In the genomic region with DNA sequence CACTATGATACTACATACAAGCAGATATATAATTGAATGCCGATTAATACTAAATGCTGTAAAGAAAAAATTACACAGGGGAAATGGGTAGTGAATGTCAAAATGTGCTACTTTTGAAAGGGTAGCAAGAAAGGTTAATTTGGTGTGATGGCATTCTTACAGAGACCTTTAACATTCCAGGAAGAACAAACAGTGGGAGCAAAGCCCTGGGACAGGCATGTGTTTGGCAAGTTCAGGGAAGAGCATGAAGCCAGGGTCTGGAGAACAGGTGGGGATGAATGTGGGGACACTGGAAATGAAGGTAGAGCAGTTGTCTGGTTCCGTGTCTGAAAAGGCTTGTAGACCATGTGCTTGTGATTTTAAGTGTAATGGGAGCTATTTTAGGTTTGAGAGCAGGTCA, we compare ENCODE assay signal across 28 cellular contexts.
DNase-seq lines count a peak whose midpoint lies in the region; ATAC-seq, FAIRE-seq and TF ChIP-seq lines count a peak whose summit lies in the region.
"Had no signal": no experiment of that assay in that cellular context is flagged by ENCODE, and none has a peak within 500 bp of the region (broad histone marks: within the 10 kb centered on the region; RNA-seq: fewer than 3 reads in every experiment).

No MANE protein-coding gene starts in this region.

- no peaks in the 10 kb centered on the region for H3K9me2 ChIP-seq in GM23338 (ENCODE audit: insufficient read depth)

- no peak for TF ChIP-seq POLR2A in GM12891 (IDR thresholded peaks at IDR 0.05; ENCODE audit: low read depth, low read length)

- no peaks in the 10 kb centered on the region for H3K36me3 Mint-ChIP-seq in GM23338 (ENCODE audit: low read depth)
- H3K36me3 Mint-ChIP-seq: CD14-positive monocyte; CD4-positive, alpha-beta memory T cell; CD4-positive, CD25-positive, alpha-beta regulatory T cell; CD8-positive, alpha-beta memory T cell had no signal

- FAIRE-seq in GM12891 (lab: Jason Lieb, UNC): peak; percentile 48
- FAIRE-seq in bronchial epithelial cell (lab: Jason Lieb, UNC): peak; percentile 94
- FAIRE-seq: A204.1, GM12878, GM19239 had no signal

- H3K4me1 Mint-ChIP-seq in GM23338: no peaks in the 10 kb centered on the region
- H3K4me1 Mint-ChIP-seq: CD4-positive, alpha-beta memory T cell; CD4-positive, CD25-positive, alpha-beta regulatory T cell; CD8-positive, alpha-beta memory T cell had no signal

- H3K4me3 ChIP-seq in GM23338 (no peak overlapping the region), bronchial epithelial cell (ENCODE audit: low read depth, low read length) (no peak overlapping the region)
- H3K4me3 ChIP-seq: BLaER1, GM12878 had no signal

- no peak overlapping the region for H3K27ac ChIP-seq in GM23338 (ENCODE audit: low read depth)
- H3K27ac ChIP-seq: BLaER1 had no signal

- H3K27ac Mint-ChIP-seq in GM23338: no peak overlapping the region
- H3K27ac Mint-ChIP-seq: CD14-positive monocyte; CD4-positive, alpha-beta memory T cell; CD4-positive, CD25-positive, alpha-beta regulatory T cell; CD8-positive, alpha-beta memory T cell had no signal

- no peak overlapping the region for H3K4me3 Mint-ChIP-seq in GM23338
- H3K4me3 Mint-ChIP-seq: CD14-positive monocyte; CD4-positive, alpha-beta memory T cell; CD4-positive, CD25-positive, alpha-beta regulatory T cell; CD8-positive, alpha-beta memory T cell had no signal

- H3K27me3 ChIP-seq in GM23338 (ENCODE audit: insufficient read depth): no peaks in the 10 kb centered on the region
- no peaks in the 10 kb centered on the region for H3K27me3 ChIP-seq in bronchial epithelial cell (ENCODE audit: control insufficient read depth, insufficient read depth, low read length)
- H3K27me3 ChIP-seq: BE2C, BLaER1 had no signal

- no peaks in the 10 kb centered on the region for H3K9me3 Mint-ChIP-seq in GM23338
- H3K9me3 Mint-ChIP-seq: CD14-positive monocyte; CD8-positive, alpha-beta memory T cell had no signal

- no peak overlapping the region for H2AFZ ChIP-seq in GM23338

- no peaks in the 10 kb centered on the region for H4K20me1 ChIP-seq in GM23338 (replicated peaks; ENCODE audit: insufficient read depth)
- H4K20me1 ChIP-seq: BLaER1 had no signal

- ATAC-seq in GM23338 (no peak), left lobe of liver (peak; percentile 78), HG02970 (IDR thresholded peaks at IDR 0.05; ENCODE audit: low FRiP score, unreplicated experiment) (no peak)
- ATAC-seq: GM12878 had no signal

- no peak overlapping the region for H3K4me2 ChIP-seq in GM23338
- H3K4me2 ChIP-seq: BLaER1 had no signal

- no peaks in the 10 kb centered on the region for H3K27me3 Mint-ChIP-seq in GM23338 (ENCODE audit: insufficient read depth, low read depth, poor library complexity)

- no peaks in the 10 kb centered on the region for H3F3A ChIP-seq in GM23338 (replicated peaks; ENCODE audit: low read depth)

- DNase-seq in GM12891 (ENCODE audit: insufficient read length, low spot score): no peak
- DNase-seq in GM23338 (ENCODE audit: low spot score): peak; percentile 3
- DNase-seq in bronchial epithelial cell (ENCODE audit: low read depth): no peak
- DNase-seq in left lobe of liver (ENCODE audit: low spot score): peak; percentile 48
- DNase-seq in activated naive CD4-positive, alpha-beta T cell (lab: John Stamatoyannopoulos, UW): no peak
- DNase-seq in H4 (ENCODE audit: low spot score): no peak
- no peak for DNase-seq in activated CD8-positive, alpha-beta memory T cell treated with anti-CD3 and anti-CD28 coated beads, Interleukin-2, amount 50 U/mL, for 48 hours
- DNase-seq: 8988T; ACHN; BE2C; C1 segment of cervical spinal cord; CD4-positive, alpha-beta memory T cell; CD4-positive, CD25-positive, alpha-beta regulatory T cell; CD8-positive, alpha-beta memory T cell; COR-L47; DMS 273 treated with DMSO at 0.1 percent for 48 hours; DMS153; DMS53; DMS79; DND-41; EL; GDM1 had no signal

- no peaks in the 10 kb centered on the region for H3K79me2 ChIP-seq in GM23338 (replicated peaks; ENCODE audit: insufficient read depth)

- no peaks in the 10 kb centered on the region for H3K36me3 ChIP-seq in GM23338 (ENCODE audit: insufficient read depth)
- H3K36me3 ChIP-seq in bronchial epithelial cell (ENCODE audit: control insufficient read depth, insufficient read depth, low read length): no peaks in the 10 kb centered on the region
- H3K36me3 ChIP-seq: BE2C, BLaER1 had no signal

- no peaks in the 10 kb centered on the region for H3K4me1 ChIP-seq in GM23338 (ENCODE audit: insufficient read depth)
- H3K4me1 ChIP-seq: BE2C had no signal

- TF ChIP-seq CTCF in GM23338 (conservative IDR thresholded peaks at IDR 0.05; ENCODE audit: low read depth in 2 of 2) (no peak), bronchial epithelial cell (IDR thresholded peaks at IDR 0.05; ENCODE audit: insufficient read depth, low read length, severe bottlenecking) (no peak)

TF ChIP-seq in GM12891, 5 proteins besides CTCF, POLR2A, EP300 and RAD21:
- TF ChIP-seq POLR2AphosphoS5 (IDR thresholded peaks at IDR 0.05; ENCODE audit: low read depth, low read length) (no peak), TAF1 (IDR thresholded peaks at IDR 0.05; ENCODE audit: low read depth, low read length) (no peak), POU2F2 (IDR thresholded peaks at IDR 0.05; ENCODE audit: low read depth, low read length) (no peak), SPI1 (IDR thresholded peaks at IDR 0.05; ENCODE audit: low read depth, low read length) (no peak), PAX5 (IDR thresholded peaks at IDR 0.05; ENCODE audit: insufficient read depth, low read length, severe bottlenecking) (no peak)

TF ChIP-seq in GM23338, 12 proteins besides CTCF, POLR2A, EP300 and RAD21:
- TF ChIP-seq, protein P1, sequence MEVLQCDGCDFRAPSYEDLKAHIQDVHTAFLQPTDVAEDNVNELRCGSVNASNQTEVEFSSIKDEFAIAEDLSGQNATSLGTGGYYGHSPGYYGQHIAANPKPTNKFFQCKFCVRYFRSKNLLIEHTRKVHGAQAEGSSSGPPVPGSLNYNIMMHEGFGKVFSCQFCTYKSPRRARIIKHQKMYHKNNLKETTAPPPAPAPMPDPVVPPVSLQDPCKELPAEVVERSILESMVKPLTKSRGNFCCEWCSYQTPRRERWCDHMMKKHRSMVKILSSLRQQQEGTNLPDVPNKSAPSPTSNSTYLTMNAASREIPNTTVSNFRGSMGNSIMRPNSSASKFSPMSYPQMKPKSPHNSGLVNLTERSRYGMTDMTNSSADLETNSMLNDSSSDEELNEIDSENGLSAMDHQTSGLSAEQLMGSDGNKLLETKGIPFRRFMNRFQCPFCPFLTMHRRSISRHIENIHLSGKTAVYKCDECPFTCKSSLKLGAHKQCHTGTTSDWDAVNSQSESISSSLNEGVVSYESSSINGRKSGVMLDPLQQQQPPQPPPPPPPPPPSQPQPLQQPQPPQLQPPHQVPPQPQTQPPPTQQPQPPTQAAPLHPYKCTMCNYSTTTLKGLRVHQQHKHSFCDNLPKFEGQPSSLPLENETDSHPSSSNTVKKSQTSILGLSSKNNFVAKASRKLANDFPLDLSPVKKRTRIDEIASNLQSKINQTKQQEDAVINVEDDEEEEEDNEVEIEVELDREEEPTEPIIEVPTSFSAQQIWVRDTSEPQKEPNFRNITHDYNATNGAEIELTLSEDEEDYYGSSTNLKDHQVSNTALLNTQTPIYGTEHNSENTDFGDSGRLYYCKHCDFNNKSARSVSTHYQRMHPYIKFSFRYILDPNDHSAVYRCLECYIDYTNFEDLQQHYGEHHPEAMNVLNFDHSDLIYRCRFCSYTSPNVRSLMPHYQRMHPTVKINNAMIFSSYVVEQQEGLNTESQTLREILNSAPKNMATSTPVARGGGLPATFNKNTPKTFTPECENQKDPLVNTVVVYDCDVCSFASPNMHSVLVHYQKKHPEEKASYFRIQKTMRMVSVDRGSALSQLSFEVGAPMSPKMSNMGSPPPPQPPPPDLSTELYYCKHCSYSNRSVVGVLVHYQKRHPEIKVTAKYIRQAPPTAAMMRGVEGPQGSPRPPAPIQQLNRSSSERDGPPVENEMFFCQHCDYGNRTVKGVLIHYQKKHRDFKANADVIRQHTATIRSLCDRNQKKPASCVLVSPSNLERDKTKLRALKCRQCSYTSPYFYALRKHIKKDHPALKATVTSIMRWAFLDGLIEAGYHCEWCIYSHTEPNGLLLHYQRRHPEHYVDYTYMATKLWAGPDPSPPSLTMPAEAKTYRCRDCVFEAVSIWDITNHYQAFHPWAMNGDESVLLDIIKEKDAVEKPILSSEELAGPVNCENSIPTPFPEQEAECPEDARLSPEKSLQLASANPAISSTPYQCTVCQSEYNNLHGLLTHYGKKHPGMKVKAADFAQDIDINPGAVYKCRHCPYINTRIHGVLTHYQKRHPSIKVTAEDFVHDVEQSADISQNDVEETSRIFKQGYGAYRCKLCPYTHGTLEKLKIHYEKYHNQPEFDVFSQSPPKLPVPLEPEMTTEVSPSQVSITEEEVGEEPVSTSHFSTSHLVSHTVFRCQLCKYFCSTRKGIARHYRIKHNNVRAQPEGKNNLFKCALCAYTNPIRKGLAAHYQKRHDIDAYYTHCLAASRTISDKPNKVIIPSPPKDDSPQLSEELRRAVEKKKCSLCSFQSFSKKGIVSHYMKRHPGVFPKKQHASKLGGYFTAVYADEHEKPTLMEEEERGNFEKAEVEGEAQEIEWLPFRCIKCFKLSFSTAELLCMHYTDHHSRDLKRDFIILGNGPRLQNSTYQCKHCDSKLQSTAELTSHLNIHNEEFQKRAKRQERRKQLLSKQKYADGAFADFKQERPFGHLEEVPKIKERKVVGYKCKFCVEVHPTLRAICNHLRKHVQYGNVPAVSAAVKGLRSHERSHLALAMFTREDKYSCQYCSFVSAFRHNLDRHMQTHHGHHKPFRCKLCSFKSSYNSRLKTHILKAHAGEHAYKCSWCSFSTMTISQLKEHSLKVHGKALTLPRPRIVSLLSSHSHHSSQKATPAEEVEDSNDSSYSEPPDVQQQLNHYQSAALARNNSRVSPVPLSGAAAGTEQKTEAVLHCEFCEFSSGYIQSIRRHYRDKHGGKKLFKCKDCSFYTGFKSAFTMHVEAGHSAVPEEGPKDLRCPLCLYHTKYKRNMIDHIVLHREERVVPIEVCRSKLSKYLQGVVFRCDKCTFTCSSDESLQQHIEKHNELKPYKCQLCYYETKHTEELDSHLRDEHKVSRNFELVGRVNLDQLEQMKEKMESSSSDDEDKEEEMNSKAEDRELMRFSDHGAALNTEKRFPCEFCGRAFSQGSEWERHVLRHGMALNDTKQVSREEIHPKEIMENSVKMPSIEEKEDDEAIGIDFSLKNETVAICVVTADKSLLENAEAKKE (CRISPR knock-in tag; IDR thresholded peaks at IDR 0.05): no peak
- no peak for TF ChIP-seq EZH2 (IDR thresholded peaks at IDR 0.05; ENCODE audit: low read depth, unreplicated experiment)
- no peak for TF ChIP-seq STAT1 (IDR thresholded peaks at IDR 0.05; ENCODE audit: unreplicated experiment)
- no peak for TF ChIP-seq NANOG (IDR thresholded peaks at IDR 0.05; ENCODE audit: borderline replicate concordance)
- no peak for TF ChIP-seq CREB1 (CRISPR knock-in tag; IDR thresholded peaks at IDR 0.05; ENCODE audit: low read depth)
TF ChIP-seq in GM23338: peak in this region for 0.

Comparison
In these comparisons a context has a peak if more than half of its experiments do, and no peak if none do; other contexts are left out.
1. DNase-seq: peak in GM23338 (single experiment) and left lobe of liver (single experiment); none in GM12891 (single experiment), bronchial epithelial cell (single experiment), activated naive CD4-positive, alpha-beta T cell (0 of 4), H4 (single experiment) and activated CD8-positive, alpha-beta memory T cell treated with anti-CD3 and anti-CD28 coated beads, Interleukin-2, amount 50 U/mL, for 48 hours (single experiment).